Comparison of ENCODE assay signal across 8 cellular contexts in the genomic region with DNA sequence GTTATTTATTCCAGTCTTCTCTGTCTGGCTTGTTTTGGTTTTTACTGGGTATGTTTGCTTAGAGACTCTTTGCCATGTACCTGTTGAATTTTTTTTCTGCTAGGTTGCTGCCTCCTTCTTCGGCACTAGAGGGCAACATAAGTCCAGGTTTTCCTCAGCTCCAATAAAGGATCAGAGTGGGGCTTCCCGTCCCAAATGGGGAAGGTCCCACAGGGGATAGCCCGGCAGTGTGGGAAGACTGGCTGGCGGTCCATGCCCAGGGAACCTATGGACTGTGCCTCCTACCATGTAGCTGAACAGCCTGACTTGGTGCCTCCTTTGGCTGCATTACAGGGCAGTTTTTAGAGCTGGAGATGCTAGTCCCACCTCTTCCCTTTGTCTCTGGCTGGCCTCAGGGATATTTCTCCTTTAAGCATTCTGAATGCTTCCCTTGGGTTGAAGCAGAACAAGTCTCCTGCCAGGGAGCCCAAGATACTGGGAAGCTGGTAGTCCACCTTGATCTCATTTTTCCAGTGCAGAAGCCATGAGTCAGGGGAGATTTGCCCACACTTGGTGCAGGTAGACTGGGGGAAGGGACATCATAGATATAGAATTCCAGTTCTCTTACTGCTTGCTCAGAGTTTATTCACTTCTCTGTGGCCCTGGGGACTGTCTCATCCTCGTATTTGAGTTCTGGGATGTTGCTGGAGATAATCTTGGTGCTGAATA.
DNase-seq lines count a peak whose midpoint lies in the region; ATAC-seq and TF ChIP-seq lines count a peak whose summit lies in the region.

No MANE protein-coding gene starts in this region.

- H3K4me1 ChIP-seq in gastrocnemius medialis, result peaks cover 0 to 11% of the 10 kb centered on the region in 2 donors

- H3K4me3 Mint-ChIP-seq in activated T-cell treated with anti-CD3 and anti-CD28 coated beads, Interleukin-2, amount 50 U/mL, for 4 hours, result no peak overlapping the region
- no peak overlapping the region for H3K4me3 Mint-ChIP-seq in glutamatergic neuron (ENCODE audit: unreplicated experiment)

- H3K4me3 ChIP-seq in gastrocnemius medialis, result no peak overlapping the region

- H3K4me1 Mint-ChIP-seq in activated T-cell treated with anti-CD3 and anti-CD28 coated beads, Interleukin-2, amount 50 U/mL, for 4 hours (ENCODE audit: low read depth), result peaks cover 2% of the 10 kb centered on the region
- H3K4me1 Mint-ChIP-seq in glutamatergic neuron (ENCODE audit: low read depth, unreplicated experiment), result peaks cover 6% of the 10 kb centered on the region

- no peaks in the 10 kb centered on the region for H3K27me3 Mint-ChIP-seq in activated T-cell treated with anti-CD3 and anti-CD28 coated beads, Interleukin-2, amount 50 U/mL, for 4 hours (ENCODE audit: low read depth)
- H3K27me3 Mint-ChIP-seq in glutamatergic neuron (ENCODE audit: unreplicated experiment), result peaks cover 18% of the 10 kb centered on the region

- H3K36me3 Mint-ChIP-seq in activated T-cell treated with anti-CD3 and anti-CD28 coated beads, Interleukin-2, amount 50 U/mL, for 4 hours (ENCODE audit: insufficient read depth), result peaks cover 5% of the 10 kb centered on the region
- peaks cover 7% of the 10 kb centered on the region for H3K36me3 Mint-ChIP-seq in glutamatergic neuron (ENCODE audit: unreplicated experiment)

- peak; percentile 37 to 51 for ATAC-seq in activated T-cell treated with anti-CD3 and anti-CD28 coated beads, Interleukin-2, amount 50 U/mL, for 4 hours
- ATAC-seq in gastrocnemius medialis (peak in 1 of 2 donors; percentile 50), GM21717 (IDR thresholded peaks at IDR 0.05; ENCODE audit: unreplicated experiment) (no peak), HG03039 (IDR thresholded peaks at IDR 0.05; ENCODE audit: unreplicated experiment) (no peak)

- POLR2A ChIA-PET in GM10248 (lab: Yijun Ruan, JAX), result no interaction called here

- in situ Hi-C loops in gastrocnemius medialis (cut with MboI; ENCODE audit: low sequenced_read_pairs in 4 of 4), result loop anchor here in 3 of 4 donors (25.0 kb wide), 1 partner anchor 270 kb away; no protein-coding TSS in a partner anchor

- CTCF ChIA-PET in GM10248 (lab: Yijun Ruan, JAX), result interaction anchor here (0.7 to 3.2 kb wide), 12 partner anchors 9 to 441 kb away, joined by 3 to 20 read pairs (median 4); no protein-coding TSS in a partner anchor

- peaks cover 11% of the 10 kb centered on the region for H3K9me3 Mint-ChIP-seq in activated T-cell treated with anti-CD3 and anti-CD28 coated beads, Interleukin-2, amount 50 U/mL, for 4 hours
- H3K9me3 Mint-ChIP-seq in glutamatergic neuron (ENCODE audit: unreplicated experiment), result peaks cover 4% of the 10 kb centered on the region

- peaks cover 0 to 9% of the 10 kb centered on the region in 2 donors for H3K36me3 ChIP-seq in gastrocnemius medialis

- H3K27ac Mint-ChIP-seq in glutamatergic neuron (ENCODE audit: unreplicated experiment), result no peak overlapping the region

- no peak for TF ChIP-seq POLR2A in gastrocnemius medialis (IDR thresholded peaks at IDR 0.05)

- peak; percentile 70 for TF ChIP-seq CTCF in AG09319 (IDR thresholded peaks at IDR 0.05; ENCODE audit: low read depth, low read length)
- peak; percentile 69 for TF ChIP-seq CTCF in GM10248 (IDR thresholded peaks at IDR 0.05; ENCODE audit: control extremely low read depth, extremely low read depth, low read depth, missing control alignments)
- peak; percentile 62 for TF ChIP-seq CTCF in glutamatergic neuron (IDR thresholded peaks at IDR 0.05; ENCODE audit: partially characterized antibody, unreplicated experiment)
- peak; percentile 54 to 68 (median 66) for TF ChIP-seq CTCF in gastrocnemius medialis (IDR thresholded peaks at IDR 0.05 in 4 of 5, conservative IDR thresholded peaks at IDR 0.05 in 1 of 5)

- DNase-seq in AG09319 (ENCODE audit: extremely low read depth, low read depth) (no peak), GM10248 (ENCODE audit: extremely low spot score) (peak; percentile 65), NCI-H460 (ENCODE audit: extremely low read depth, low read depth) (peak; percentile 31), glutamatergic neuron (peak; percentile 72), gastrocnemius medialis (peak in 1 of 2 donors; percentile 25)
- peak; percentile 10 for DNase-seq in activated T-cell treated with anti-CD3 and anti-CD28 coated beads, Interleukin-2, amount 50 U/mL, for 4 hours

- H3K9me3 ChIP-seq in gastrocnemius medialis, result peaks cover 0 to 7% (median 3%) of the 10 kb centered on the region in 3 donors

- no peaks in the 10 kb centered on the region for H3K27me3 ChIP-seq in gastrocnemius medialis

- intact Hi-C loops in gastrocnemius medialis (cut with DNase I; ENCODE audit: low total_unique reads), result loop anchor here (1.0 to 5.0 kb wide), 3 partner anchors 151 to 263 kb away; a partner anchor contains a TSS

- H3K27ac ChIP-seq in gastrocnemius medialis, result no peak overlapping the region

Comparison
In these comparisons a context has a peak if more than half of its experiments do, and no peak if none do; other contexts are left out.
1. ATAC-seq: peak in activated T-cell treated with anti-CD3 and anti-CD28 coated beads, Interleukin-2, amount 50 U/mL, for 4 hours (2 of 2); none in GM21717 (single experiment) and HG03039 (single experiment).
2. Peak in every context shown above with its lines, with median percentiles within 50 percentile points of each other: CTCF ChIP-seq.